ENCODE assay signal across 2 cellular contexts in genomic region chr3:106425021-106425420, GRCh38.
TF ChIP-seq lines count a peak whose summit lies in the region.

No MANE protein-coding gene starts in this region.

TF ChIP-seq in HepG2, 621 proteins besides CTCF, POLR2A, EP300 and RAD21 (continued from another document):
- TF ChIP-seq, protein P1, sequence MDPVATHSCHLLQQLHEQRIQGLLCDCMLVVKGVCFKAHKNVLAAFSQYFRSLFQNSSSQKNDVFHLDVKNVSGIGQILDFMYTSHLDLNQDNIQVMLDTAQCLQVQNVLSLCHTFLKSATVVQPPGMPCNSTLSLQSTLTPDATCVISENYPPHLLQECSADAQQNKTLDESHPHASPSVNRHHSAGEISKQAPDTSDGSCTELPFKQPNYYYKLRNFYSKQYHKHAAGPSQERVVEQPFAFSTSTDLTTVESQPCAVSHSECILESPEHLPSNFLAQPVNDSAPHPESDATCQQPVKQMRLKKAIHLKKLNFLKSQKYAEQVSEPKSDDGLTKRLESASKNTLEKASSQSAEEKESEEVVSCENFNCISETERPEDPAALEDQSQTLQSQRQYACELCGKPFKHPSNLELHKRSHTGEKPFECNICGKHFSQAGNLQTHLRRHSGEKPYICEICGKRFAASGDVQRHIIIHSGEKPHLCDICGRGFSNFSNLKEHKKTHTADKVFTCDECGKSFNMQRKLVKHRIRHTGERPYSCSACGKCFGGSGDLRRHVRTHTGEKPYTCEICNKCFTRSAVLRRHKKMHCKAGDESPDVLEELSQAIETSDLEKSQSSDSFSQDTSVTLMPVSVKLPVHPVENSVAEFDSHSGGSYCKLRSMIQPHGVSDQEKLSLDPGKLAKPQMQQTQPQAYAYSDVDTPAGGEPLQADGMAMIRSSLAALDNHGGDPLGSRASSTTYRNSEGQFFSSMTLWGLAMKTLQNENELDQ (CRISPR knock-in tag; IDR thresholded peaks at IDR 0.05; ENCODE audit: borderline replicate concordance): no peak
- TF ChIP-seq RFX3 (CRISPR knock-in tag; IDR thresholded peaks at IDR 0.05) (no peak), ZNF274 (CRISPR knock-in tag; IDR thresholded peaks at IDR 0.05) (no peak)

TF ChIP-seq in GM23338, 12 proteins besides CTCF, POLR2A, EP300 and RAD21:
- no peak for TF ChIP-seq REST (IDR thresholded peaks at IDR 0.05; ENCODE audit: unreplicated experiment)
- no peak for TF ChIP-seq NANOG (IDR thresholded peaks at IDR 0.05; ENCODE audit: borderline replicate concordance)
- TF ChIP-seq EZH2 (IDR thresholded peaks at IDR 0.05; ENCODE audit: low read depth, unreplicated experiment): no peak
- TF ChIP-seq JUNB (IDR thresholded peaks at IDR 0.05; ENCODE audit: unreplicated experiment): no peak
- no peak for TF ChIP-seq EZH2phosphoT487 (IDR thresholded peaks at IDR 0.05; ENCODE audit: unreplicated experiment)
- TF ChIP-seq ZNF114 (CRISPR knock-in tag; IDR thresholded peaks at IDR 0.05): no peak
- no peak for TF ChIP-seq POLR2AphosphoS5 (IDR thresholded peaks at IDR 0.05; ENCODE audit: low read depth)
- TF ChIP-seq, protein P2, sequence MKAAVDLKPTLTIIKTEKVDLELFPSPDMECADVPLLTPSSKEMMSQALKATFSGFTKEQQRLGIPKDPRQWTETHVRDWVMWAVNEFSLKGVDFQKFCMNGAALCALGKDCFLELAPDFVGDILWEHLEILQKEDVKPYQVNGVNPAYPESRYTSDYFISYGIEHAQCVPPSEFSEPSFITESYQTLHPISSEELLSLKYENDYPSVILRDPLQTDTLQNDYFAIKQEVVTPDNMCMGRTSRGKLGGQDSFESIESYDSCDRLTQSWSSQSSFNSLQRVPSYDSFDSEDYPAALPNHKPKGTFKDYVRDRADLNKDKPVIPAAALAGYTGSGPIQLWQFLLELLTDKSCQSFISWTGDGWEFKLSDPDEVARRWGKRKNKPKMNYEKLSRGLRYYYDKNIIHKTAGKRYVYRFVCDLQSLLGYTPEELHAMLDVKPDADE (IDR thresholded peaks at IDR 0.05): no peak
- no peak for TF ChIP-seq STAT1 (IDR thresholded peaks at IDR 0.05; ENCODE audit: unreplicated experiment)
- no peak for TF ChIP-seq CREB1 (CRISPR knock-in tag; IDR thresholded peaks at IDR 0.05; ENCODE audit: low read depth)
- TF ChIP-seq, protein P3, sequence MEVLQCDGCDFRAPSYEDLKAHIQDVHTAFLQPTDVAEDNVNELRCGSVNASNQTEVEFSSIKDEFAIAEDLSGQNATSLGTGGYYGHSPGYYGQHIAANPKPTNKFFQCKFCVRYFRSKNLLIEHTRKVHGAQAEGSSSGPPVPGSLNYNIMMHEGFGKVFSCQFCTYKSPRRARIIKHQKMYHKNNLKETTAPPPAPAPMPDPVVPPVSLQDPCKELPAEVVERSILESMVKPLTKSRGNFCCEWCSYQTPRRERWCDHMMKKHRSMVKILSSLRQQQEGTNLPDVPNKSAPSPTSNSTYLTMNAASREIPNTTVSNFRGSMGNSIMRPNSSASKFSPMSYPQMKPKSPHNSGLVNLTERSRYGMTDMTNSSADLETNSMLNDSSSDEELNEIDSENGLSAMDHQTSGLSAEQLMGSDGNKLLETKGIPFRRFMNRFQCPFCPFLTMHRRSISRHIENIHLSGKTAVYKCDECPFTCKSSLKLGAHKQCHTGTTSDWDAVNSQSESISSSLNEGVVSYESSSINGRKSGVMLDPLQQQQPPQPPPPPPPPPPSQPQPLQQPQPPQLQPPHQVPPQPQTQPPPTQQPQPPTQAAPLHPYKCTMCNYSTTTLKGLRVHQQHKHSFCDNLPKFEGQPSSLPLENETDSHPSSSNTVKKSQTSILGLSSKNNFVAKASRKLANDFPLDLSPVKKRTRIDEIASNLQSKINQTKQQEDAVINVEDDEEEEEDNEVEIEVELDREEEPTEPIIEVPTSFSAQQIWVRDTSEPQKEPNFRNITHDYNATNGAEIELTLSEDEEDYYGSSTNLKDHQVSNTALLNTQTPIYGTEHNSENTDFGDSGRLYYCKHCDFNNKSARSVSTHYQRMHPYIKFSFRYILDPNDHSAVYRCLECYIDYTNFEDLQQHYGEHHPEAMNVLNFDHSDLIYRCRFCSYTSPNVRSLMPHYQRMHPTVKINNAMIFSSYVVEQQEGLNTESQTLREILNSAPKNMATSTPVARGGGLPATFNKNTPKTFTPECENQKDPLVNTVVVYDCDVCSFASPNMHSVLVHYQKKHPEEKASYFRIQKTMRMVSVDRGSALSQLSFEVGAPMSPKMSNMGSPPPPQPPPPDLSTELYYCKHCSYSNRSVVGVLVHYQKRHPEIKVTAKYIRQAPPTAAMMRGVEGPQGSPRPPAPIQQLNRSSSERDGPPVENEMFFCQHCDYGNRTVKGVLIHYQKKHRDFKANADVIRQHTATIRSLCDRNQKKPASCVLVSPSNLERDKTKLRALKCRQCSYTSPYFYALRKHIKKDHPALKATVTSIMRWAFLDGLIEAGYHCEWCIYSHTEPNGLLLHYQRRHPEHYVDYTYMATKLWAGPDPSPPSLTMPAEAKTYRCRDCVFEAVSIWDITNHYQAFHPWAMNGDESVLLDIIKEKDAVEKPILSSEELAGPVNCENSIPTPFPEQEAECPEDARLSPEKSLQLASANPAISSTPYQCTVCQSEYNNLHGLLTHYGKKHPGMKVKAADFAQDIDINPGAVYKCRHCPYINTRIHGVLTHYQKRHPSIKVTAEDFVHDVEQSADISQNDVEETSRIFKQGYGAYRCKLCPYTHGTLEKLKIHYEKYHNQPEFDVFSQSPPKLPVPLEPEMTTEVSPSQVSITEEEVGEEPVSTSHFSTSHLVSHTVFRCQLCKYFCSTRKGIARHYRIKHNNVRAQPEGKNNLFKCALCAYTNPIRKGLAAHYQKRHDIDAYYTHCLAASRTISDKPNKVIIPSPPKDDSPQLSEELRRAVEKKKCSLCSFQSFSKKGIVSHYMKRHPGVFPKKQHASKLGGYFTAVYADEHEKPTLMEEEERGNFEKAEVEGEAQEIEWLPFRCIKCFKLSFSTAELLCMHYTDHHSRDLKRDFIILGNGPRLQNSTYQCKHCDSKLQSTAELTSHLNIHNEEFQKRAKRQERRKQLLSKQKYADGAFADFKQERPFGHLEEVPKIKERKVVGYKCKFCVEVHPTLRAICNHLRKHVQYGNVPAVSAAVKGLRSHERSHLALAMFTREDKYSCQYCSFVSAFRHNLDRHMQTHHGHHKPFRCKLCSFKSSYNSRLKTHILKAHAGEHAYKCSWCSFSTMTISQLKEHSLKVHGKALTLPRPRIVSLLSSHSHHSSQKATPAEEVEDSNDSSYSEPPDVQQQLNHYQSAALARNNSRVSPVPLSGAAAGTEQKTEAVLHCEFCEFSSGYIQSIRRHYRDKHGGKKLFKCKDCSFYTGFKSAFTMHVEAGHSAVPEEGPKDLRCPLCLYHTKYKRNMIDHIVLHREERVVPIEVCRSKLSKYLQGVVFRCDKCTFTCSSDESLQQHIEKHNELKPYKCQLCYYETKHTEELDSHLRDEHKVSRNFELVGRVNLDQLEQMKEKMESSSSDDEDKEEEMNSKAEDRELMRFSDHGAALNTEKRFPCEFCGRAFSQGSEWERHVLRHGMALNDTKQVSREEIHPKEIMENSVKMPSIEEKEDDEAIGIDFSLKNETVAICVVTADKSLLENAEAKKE (CRISPR knock-in tag; IDR thresholded peaks at IDR 0.05): no peak
- no peak for TF ChIP-seq ZNF331 (CRISPR knock-in tag; IDR thresholded peaks at IDR 0.05; ENCODE audit: low read depth)
